In genomic region chr12:20089077-20089476, GRCh38 we compare ENCODE assay signal across 22 cellular contexts.
"Had no signal": no experiment of that assay in that cellular context is flagged by ENCODE, and none has a peak within 500 bp of the region (broad histone marks: within the 10 kb centered on the region; RNA-seq: fewer than 3 reads in every experiment).

No MANE protein-coding gene starts in this region.

- ATAC-seq: natural killer cell; right lobe of liver; stimulated activated memory B cell treated with anti-CD40 and anti-IgM and Interleukin-4, amounts not matched to agents 10 μg/mL and 1 μg/mL and 100 μg/mL, for 72 hours; stimulated activated naive CD8-positive, alpha-beta T cell treated with anti-CD3 and anti-CD28 coated beads, Interleukin-15, amount 100 ng/mL, for 72 hours had no signal

- H3K4me1 ChIP-seq: left ventricle myocardium inferior, neural progenitor cell, right atrium auricular region, right lobe of liver, tibial nerve, uterus had no signal

- H3K27ac ChIP-seq: left ventricle myocardium inferior, neural progenitor cell, ovary, right atrium auricular region, right lobe of liver, tibial nerve, uterus had no signal

- DNase-seq: islet precursor cell; left ventricle myocardium inferior; mesendoderm; naive B cell; natural killer cell; nephron progenitor cell; ovary; right lobe of liver; stimulated activated CD4-positive, alpha-beta T cell treated with anti-CD3 and anti-CD28 coated beads, Interleukin-1b, Interleukin-23, amount 100 ng/mL, for 48 hours; stimulated activated CD4-positive, alpha-beta T cell treated with anti-CD3 and anti-CD28 coated beads, Interleukin-2, amount 100 ng/mL, for 48 hours; stimulated activated CD4-positive, alpha-beta T cell treated with anti-CD3 and anti-CD28 coated beads, Interleukin-4, amount 100 ng/mL, for 4 hours; stimulated activated CD8-positive, alpha-beta memory T cell treated with anti-CD3 and anti-CD28 coated beads, Interleukin-4, amount 100 ng/mL, for 48 hours; stimulated activated naive CD4-positive, alpha-beta T cell treated with Interleukin-2 at 50 U/mL for 16 hours; stimulated activated naive CD8-positive, alpha-beta T cell treated with anti-CD3 and anti-CD28 coated beads, Interleukin-15, amount 100 ng/mL, for 72 hours; substantia nigra; uterus had no signal

- H2AFZ ChIP-seq: neural progenitor cell had no signal

- H3K27me3 ChIP-seq: neural progenitor cell, ovary, right atrium auricular region, right lobe of liver, tibial nerve, uterus had no signal

- H3K4me2 ChIP-seq: neural progenitor cell, smooth muscle cell had no signal

- H3K4me3 ChIP-seq: left ventricle myocardium inferior, lung, neural progenitor cell, ovary, right atrium auricular region, right lobe of liver, smooth muscle cell, tibial nerve, uterus had no signal

- H3K36me3 ChIP-seq: left ventricle myocardium inferior, neural progenitor cell, ovary, right atrium auricular region, right lobe of liver, tibial nerve, uterus had no signal

- H3K9ac ChIP-seq: neural progenitor cell had no signal

- H3K9me3 ChIP-seq: left ventricle myocardium inferior, ovary, right atrium auricular region, right lobe of liver, uterus had no signal
